1 cellular context compared by ENCODE assay signal in the genomic region with DNA sequence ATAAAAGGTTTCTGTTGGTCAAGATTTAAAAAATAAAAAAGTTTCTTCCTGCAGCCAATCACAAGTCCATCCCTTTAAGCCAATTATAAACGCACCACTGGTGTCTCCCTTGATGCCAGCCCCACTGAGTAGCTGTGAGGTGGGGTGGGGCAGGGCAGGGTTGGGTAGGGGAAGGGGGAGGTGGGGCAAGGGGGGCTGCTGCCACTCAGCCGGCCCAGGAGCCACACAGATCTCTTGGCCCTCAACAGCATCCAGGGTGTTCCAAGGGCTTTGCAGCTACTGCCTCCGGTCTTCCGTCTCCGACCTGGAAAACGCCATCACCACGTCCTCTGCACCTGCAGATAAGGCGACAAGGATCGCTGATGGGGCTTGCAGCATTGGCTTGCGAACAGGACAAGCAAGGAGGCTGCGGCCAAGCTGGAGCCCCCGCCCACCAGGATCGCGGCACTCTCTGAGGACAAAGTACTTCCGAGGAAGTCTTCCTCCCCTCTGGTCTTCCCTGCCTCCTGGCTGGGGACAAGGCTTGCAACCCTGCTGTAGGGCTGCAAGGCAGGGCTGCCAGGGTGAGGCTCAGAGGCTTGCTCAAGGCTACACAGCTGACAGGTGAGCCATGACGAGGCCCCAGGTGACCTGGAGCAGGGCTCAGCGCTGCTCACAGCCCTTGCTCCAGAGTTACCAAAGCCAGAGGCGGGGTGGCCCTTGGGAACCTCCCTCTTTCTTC.
TF ChIP-seq lines count a peak whose summit lies in the region.

No MANE protein-coding gene starts in this region.

TF ChIP-seq in WTC11, 78 proteins besides CTCF, POLR2A, EP300 and RAD21 (continued from another document):
- TF ChIP-seq IRF2 (CRISPR knock-in tag; IDR thresholded peaks at IDR 0.05; ENCODE audit: borderline replicate concordance, low read depth) = no peak
- no peak for TF ChIP-seq ESRRA (CRISPR knock-in tag; IDR thresholded peaks at IDR 0.05; ENCODE audit: borderline replicate concordance)
- TF ChIP-seq, protein P1, sequence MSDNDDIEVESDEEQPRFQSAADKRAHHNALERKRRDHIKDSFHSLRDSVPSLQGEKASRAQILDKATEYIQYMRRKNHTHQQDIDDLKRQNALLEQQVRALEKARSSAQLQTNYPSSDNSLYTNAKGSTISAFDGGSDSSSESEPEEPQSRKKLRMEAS (CRISPR knock-in tag; IDR thresholded peaks at IDR 0.05) = no peak
- no peak for TF ChIP-seq ZNF138 (CRISPR knock-in tag; conservative IDR thresholded peaks at IDR 0.05)
- no peak for TF ChIP-seq CBFB (CRISPR knock-in tag; IDR thresholded peaks at IDR 0.05; ENCODE audit: low read depth)
- TF ChIP-seq, protein P2, sequence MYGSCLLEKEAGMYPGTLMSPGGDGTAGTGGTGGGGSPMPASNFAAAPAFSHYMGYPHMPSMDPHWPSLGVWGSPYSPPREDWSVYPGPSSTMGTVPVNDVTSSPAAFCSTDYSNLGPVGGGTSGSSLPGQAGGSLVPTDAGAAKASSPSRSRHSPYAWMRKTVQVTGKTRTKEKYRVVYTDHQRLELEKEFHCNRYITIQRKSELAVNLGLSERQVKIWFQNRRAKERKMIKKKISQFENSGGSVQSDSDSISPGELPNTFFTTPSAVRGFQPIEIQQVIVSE (CRISPR knock-in tag; IDR thresholded peaks at IDR 0.05; ENCODE audit: borderline replicate concordance) = no peak
- TF ChIP-seq EMX1 (CRISPR knock-in tag; IDR thresholded peaks at IDR 0.05) = no peak
